ENCODE assay signal across 1 cellular context in the genomic region with DNA sequence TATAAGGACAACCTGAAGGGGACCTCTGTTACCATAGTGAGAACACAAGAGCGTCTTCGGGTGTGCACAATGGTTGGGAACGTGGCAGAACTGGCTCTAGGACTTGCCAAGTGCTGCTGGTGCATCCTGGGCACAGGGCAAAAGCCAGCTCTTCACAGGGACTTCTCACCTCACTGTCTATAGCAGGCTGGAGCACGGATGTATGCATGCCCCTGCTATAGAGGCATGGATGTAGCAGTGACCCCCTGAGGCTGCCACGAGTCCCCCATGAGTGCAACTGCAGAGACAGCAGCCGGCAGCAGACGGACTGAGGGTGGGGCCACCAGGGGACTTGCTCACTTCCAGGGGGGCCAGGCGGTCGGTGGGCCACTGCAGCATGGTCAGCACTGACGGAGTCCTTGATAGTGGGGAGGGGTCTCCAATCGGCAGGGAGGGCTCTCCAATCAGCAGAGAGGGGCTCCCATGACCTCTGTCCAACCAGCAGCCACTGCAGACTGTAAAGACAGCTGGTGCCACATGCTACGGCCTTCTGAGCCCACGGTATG.
TF ChIP-seq lines count a peak whose summit lies in the region.

No MANE protein-coding gene starts in this region.

TF ChIP-seq in IMR-90, 13 proteins besides CTCF, POLR2A, EP300 and RAD21 (continued from another document):
- TF ChIP-seq NFE2L2 (IDR thresholded peaks at IDR 0.05; ENCODE audit: low read depth, low read length), result no peak
- TF ChIP-seq, protein P1, sequence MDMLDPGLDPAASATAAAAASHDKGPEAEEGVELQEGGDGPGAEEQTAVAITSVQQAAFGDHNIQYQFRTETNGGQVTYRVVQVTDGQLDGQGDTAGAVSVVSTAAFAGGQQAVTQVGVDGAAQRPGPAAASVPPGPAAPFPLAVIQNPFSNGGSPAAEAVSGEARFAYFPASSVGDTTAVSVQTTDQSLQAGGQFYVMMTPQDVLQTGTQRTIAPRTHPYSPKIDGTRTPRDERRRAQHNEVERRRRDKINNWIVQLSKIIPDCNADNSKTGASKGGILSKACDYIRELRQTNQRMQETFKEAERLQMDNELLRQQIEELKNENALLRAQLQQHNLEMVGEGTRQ (IDR thresholded peaks at IDR 0.05; ENCODE audit: low read depth, low read length), result no peak
- TF ChIP-seq BHLHE40 (IDR thresholded peaks at IDR 0.05; ENCODE audit: low read depth, low read length), result no peak
- no peak for TF ChIP-seq CEBPB (IDR thresholded peaks at IDR 0.05; ENCODE audit: low read depth, low read length)
- no peak for TF ChIP-seq MAZ (IDR thresholded peaks at IDR 0.05; ENCODE audit: borderline replicate concordance, low read depth, low read length)
